In the genomic region with DNA sequence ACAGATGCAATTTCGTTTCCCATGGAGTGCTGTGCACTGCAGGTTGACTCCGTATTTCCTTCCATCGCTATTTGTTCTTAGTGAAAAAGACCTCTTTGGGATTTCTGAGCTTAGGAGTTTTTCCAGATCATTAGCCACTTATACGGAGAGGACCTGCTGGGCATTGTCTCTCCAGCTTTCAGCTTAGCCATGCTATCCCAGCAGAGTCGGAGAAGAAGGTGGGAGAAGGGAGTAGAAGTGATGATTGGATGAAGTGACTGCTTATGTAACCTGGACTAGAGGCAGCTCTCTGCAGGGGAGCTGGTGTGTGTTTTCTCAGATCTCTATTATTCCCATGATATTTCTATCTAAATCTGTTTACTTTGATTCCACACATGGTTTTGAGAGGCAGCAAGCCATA, we compare ENCODE assay signal across 22 cellular contexts.
DNase-seq lines count a peak whose midpoint lies in the region; ATAC-seq and TF ChIP-seq lines count a peak whose summit lies in the region.
"Had no signal": no experiment of that assay in that cellular context is flagged by ENCODE, and none has a peak within 500 bp of the region (broad histone marks: within the 10 kb centered on the region; RNA-seq: fewer than 3 reads in every experiment).

No MANE protein-coding gene starts in this region.

- DNase-seq in NCI-H510A treated with DMSO at 0.1 percent for 48 hours (lab: John Stamatoyannopoulos, UW) = peak; percentile 8
- DNase-seq in NCI-H510A (lab: John Stamatoyannopoulos, UW) = no peak
- peak; percentile 51 for DNase-seq in NCI-H446 treated with DMSO at 0.1 percent for 48 hours (lab: John Stamatoyannopoulos, UW)
- DNase-seq in medulla oblongata (ENCODE audit: extremely low spot score) = peak; percentile 27
- no peak for DNase-seq in activated CD4-positive, alpha-beta T cell treated with anti-CD3 and anti-CD28 coated beads, Interleukin-2, amount 10 ng/mL, durations not matched to agents 7 days and 5 days
- no peak for DNase-seq in activated naive CD4-positive, alpha-beta T cell treated with anti-CD3 and anti-CD28 coated beads, Interleukin-2, amount 10 ng/mL, durations not matched to agents 7 days and 5 days
- DNase-seq in HFFc6 = no peak
- DNase-seq: 8988T; ACHN; Calu3; DMS153; DND-41; MM.1S; NCI-H2029; NCI-H524 treated with DMSO at 0.1 percent for 48 hours; NCI-H82; NK-92 treated with Interleukin-12 subunit alpha and Interleukin-12 subunit beta, amount 100 ng/mL, for 24 hours; PC-3; SK-N-SH had no signal

- H3K36me3 Mint-ChIP-seq in activated CD4-positive, alpha-beta T cell treated with anti-CD3 and anti-CD28 coated beads, Interleukin-2, amount 10 ng/mL, durations not matched to agents 7 days and 5 days (ENCODE audit: low read depth) = no peaks in the 10 kb centered on the region
- H3K36me3 Mint-ChIP-seq in activated naive CD4-positive, alpha-beta T cell treated with anti-CD3 and anti-CD28 coated beads, Interleukin-2, amount 10 ng/mL, durations not matched to agents 7 days and 5 days = no peaks in the 10 kb centered on the region
- no peaks in the 10 kb centered on the region for H3K36me3 Mint-ChIP-seq in HFFc6 (ENCODE audit: low read depth)
- H3K36me3 Mint-ChIP-seq: IgD-negative memory B cell had no signal

- H3K9me3 Mint-ChIP-seq in activated CD4-positive, alpha-beta T cell treated with anti-CD3 and anti-CD28 coated beads, Interleukin-2, amount 10 ng/mL, durations not matched to agents 7 days and 5 days = no peaks in the 10 kb centered on the region
- no peaks in the 10 kb centered on the region for H3K9me3 Mint-ChIP-seq in activated naive CD4-positive, alpha-beta T cell treated with anti-CD3 and anti-CD28 coated beads, Interleukin-2, amount 10 ng/mL, durations not matched to agents 7 days and 5 days
- peaks cover 17% of the 10 kb centered on the region for H3K9me3 Mint-ChIP-seq in HFFc6
- H3K9me3 Mint-ChIP-seq: GM23338 had no signal

- H3K27me3 Mint-ChIP-seq in activated CD4-positive, alpha-beta T cell treated with anti-CD3 and anti-CD28 coated beads, Interleukin-2, amount 10 ng/mL, durations not matched to agents 7 days and 5 days = no peaks in the 10 kb centered on the region
- no peaks in the 10 kb centered on the region for H3K27me3 Mint-ChIP-seq in activated naive CD4-positive, alpha-beta T cell treated with anti-CD3 and anti-CD28 coated beads, Interleukin-2, amount 10 ng/mL, durations not matched to agents 7 days and 5 days
- H3K27me3 Mint-ChIP-seq in HFFc6 (ENCODE audit: insufficient read depth) = no peaks in the 10 kb centered on the region; the same call in 1 of the 2 replicates
- H3K27me3 Mint-ChIP-seq: IgD-negative memory B cell had no signal

- H3K4me3 Mint-ChIP-seq in activated CD4-positive, alpha-beta T cell treated with anti-CD3 and anti-CD28 coated beads, Interleukin-2, amount 10 ng/mL, durations not matched to agents 7 days and 5 days = no peak overlapping the region
- H3K4me3 Mint-ChIP-seq in activated naive CD4-positive, alpha-beta T cell treated with anti-CD3 and anti-CD28 coated beads, Interleukin-2, amount 10 ng/mL, durations not matched to agents 7 days and 5 days = no peak overlapping the region
- no peak overlapping the region for H3K4me3 Mint-ChIP-seq in HFFc6
- H3K4me3 Mint-ChIP-seq: GM23338, IgD-negative memory B cell had no signal

- POLR2A ChIA-PET in activated CD4-positive, alpha-beta T cell treated with anti-CD3 and anti-CD28 coated beads, Interleukin-2, amount 10 ng/mL, durations not matched to agents 7 days and 5 days (lab: Charles Lee) = no interaction called here

- ATAC-seq in GM21367 (IDR thresholded peaks at IDR 0.05; ENCODE audit: unreplicated experiment) = no peak
- ATAC-seq: GM23338, PC-3 had no signal

- no peak overlapping the region for H3K27ac Mint-ChIP-seq in activated CD4-positive, alpha-beta T cell treated with anti-CD3 and anti-CD28 coated beads, Interleukin-2, amount 10 ng/mL, durations not matched to agents 7 days and 5 days
- no peak overlapping the region for H3K27ac Mint-ChIP-seq in activated naive CD4-positive, alpha-beta T cell treated with anti-CD3 and anti-CD28 coated beads, Interleukin-2, amount 10 ng/mL, durations not matched to agents 7 days and 5 days
- no peak overlapping the region for H3K27ac Mint-ChIP-seq in HFFc6
- H3K27ac Mint-ChIP-seq: GM23338, IgD-negative memory B cell had no signal

- TF ChIP-seq CTCF in HFFc6 (IDR thresholded peaks at IDR 0.05) = no peak

- H3K4me1 Mint-ChIP-seq in activated CD4-positive, alpha-beta T cell treated with anti-CD3 and anti-CD28 coated beads, Interleukin-2, amount 10 ng/mL, durations not matched to agents 7 days and 5 days = no peaks in the 10 kb centered on the region
- H3K4me1 Mint-ChIP-seq in activated naive CD4-positive, alpha-beta T cell treated with anti-CD3 and anti-CD28 coated beads, Interleukin-2, amount 10 ng/mL, durations not matched to agents 7 days and 5 days = no peaks in the 10 kb centered on the region
- no peaks in the 10 kb centered on the region for H3K4me1 Mint-ChIP-seq in HFFc6 (ENCODE audit: low read depth)
- H3K4me1 Mint-ChIP-seq: IgD-negative memory B cell had no signal

- CTCF ChIA-PET in activated CD4-positive, alpha-beta T cell treated with anti-CD3 and anti-CD28 coated beads, Interleukin-2, amount 10 ng/mL, durations not matched to agents 7 days and 5 days (lab: Charles Lee) = no interaction called here
- CTCF ChIA-PET in activated naive CD4-positive, alpha-beta T cell treated with anti-CD3 and anti-CD28 coated beads, Interleukin-2, amount 10 ng/mL, durations not matched to agents 7 days and 5 days (lab: Charles Lee) = no interaction called here

Comparison
In these comparisons a context has a peak if more than half of its experiments do, and no peak if none do; other contexts are left out.
1. DNase-seq: peak in NCI-H510A treated with DMSO at 0.1 percent for 48 hours (single experiment), NCI-H446 treated with DMSO at 0.1 percent for 48 hours (single experiment) and medulla oblongata (single experiment); none in NCI-H510A (single experiment), activated CD4-positive, alpha-beta T cell treated with anti-CD3 and anti-CD28 coated beads, Interleukin-2, amount 10 ng/mL, durations not matched to agents 7 days and 5 days (single experiment), activated naive CD4-positive, alpha-beta T cell treated with anti-CD3 and anti-CD28 coated beads, Interleukin-2, amount 10 ng/mL, durations not matched to agents 7 days and 5 days (single experiment) and HFFc6 (single experiment).